ENCODE assay signal across 8 cellular contexts in the genomic region with DNA sequence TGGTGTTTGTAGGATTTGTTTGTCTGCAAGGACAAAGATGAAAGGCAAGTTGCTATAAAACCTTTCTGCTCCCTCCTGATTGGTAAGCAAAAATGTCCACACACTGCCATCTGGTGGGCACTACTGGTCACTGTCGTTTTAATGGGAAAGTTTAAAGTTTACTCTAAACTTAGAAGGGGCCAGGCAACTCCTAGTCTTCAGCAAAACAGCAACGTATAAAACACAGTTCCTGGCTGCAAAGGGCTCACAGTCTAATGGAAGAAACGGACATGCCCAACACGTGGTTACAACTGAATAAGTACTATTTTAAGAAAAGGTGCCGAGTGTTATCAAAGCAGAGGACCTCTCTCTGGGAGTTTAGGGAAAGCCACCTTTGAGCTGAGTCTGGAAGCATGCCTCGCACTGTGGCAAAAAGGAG. TPM values are rescaled to one million over a fixed set of nuclear protein-coding genes. Genes with fewer than 3 reads are reported as not detected.
DNase-seq lines count a peak whose midpoint lies in the region; ATAC-seq, FAIRE-seq and TF ChIP-seq lines count a peak whose summit lies in the region.

No MANE protein-coding gene starts in this region.

- FAIRE-seq in A204.1 (lab: Jason Lieb, UNC), result peak; percentile 77

- TF ChIP-seq POLR2A in right lobe of liver (IDR thresholded peaks at IDR 0.05), result no peak

- H3K27me3 Mint-ChIP-seq in activated CD4-positive, alpha-beta T cell treated with anti-CD3 and anti-CD28 coated beads, Interleukin-2, amount 10 ng/mL, durations not matched to agents 24 days and 14 days, result peaks cover 10% of the 10 kb centered on the region

- 20% methylated on average over 6 of the region's 6 CpGs for WGBS in right lobe of liver (ENCODE audit: insufficient coverage, low coverage, low lambda C conversion rate, missing lambda C conversion rate)

- intact Hi-C loops in activated CD4-positive, alpha-beta T cell treated with anti-CD3 and anti-CD28 coated beads, Interleukin-2, amount 10 ng/mL, durations not matched to agents 24 days and 14 days (cut with micrococcal nuclease), result loop anchor here (1.0 to 10.0 kb wide), 5 partner anchors 106 to 1409 kb away; no protein-coding TSS in a partner anchor
- intact Hi-C loops in right lobe of liver (cut with DNase I), result no loop called here

- peak; percentile 71 to 77 (median 76) for TF ChIP-seq CTCF in right lobe of liver (IDR thresholded peaks at IDR 0.05)

- H3K27ac Mint-ChIP-seq in activated CD4-positive, alpha-beta T cell treated with anti-CD3 and anti-CD28 coated beads, Interleukin-2, amount 10 ng/mL, durations not matched to agents 24 days and 14 days, result no peak overlapping the region

- H3K4me1 Mint-ChIP-seq in activated CD4-positive, alpha-beta T cell treated with anti-CD3 and anti-CD28 coated beads, Interleukin-2, amount 10 ng/mL, durations not matched to agents 24 days and 14 days, result peaks cover 28% of the 10 kb centered on the region

- no peak overlapping the region for H3K4me3 ChIP-seq in right lobe of liver

- H3K36me3 ChIP-seq in right lobe of liver, result peaks cover 0 to 30% (median 9%) of the 10 kb centered on the region in 4 donors

- H3K4me1 ChIP-seq in right lobe of liver, result no peaks in the 10 kb centered on the region

- H3K27me3 ChIP-seq in right lobe of liver, result no peaks in the 10 kb centered on the region

- H3K9me3 Mint-ChIP-seq in activated CD4-positive, alpha-beta T cell treated with anti-CD3 and anti-CD28 coated beads, Interleukin-2, amount 10 ng/mL, durations not matched to agents 24 days and 14 days, result no peaks in the 10 kb centered on the region

- DNase-seq in NCI-H2227 treated with DMSO at 0.1 percent for 48 hours (lab: John Stamatoyannopoulos, UW), result peak; percentile 30
- peak; percentile 89 for DNase-seq in activated CD4-positive, alpha-beta T cell treated with anti-CD3 and anti-CD28 coated beads, Interleukin-2, amount 10 ng/mL, durations not matched to agents 24 days and 14 days
- DNase-seq in dedifferentiated amniotic fluid mesenchymal stem cell (ENCODE audit: extremely low spot score), result peak; percentile 66
- DNase-seq in right lobe of liver, result peak in 1 of 3 donors; percentile 62
- DNase-seq in stimulated activated CD4-positive, alpha-beta T cell treated with anti-CD3 and anti-CD28 coated beads, TNF-alpha, amount 100 ng/mL, for 24 hours (ENCODE audit: low read depth in 3 of 3), result peak; percentile 51 to 56 (median 55)

- ATAC-seq in GM18498 (IDR thresholded peaks at IDR 0.05; ENCODE audit: unreplicated experiment) (peak; percentile 79), HG03039 (IDR thresholded peaks at IDR 0.05; ENCODE audit: unreplicated experiment) (peak; percentile 70), right lobe of liver (peak; percentile 84 to 92 (median 86))

- no peak overlapping the region for H3K27ac ChIP-seq in right lobe of liver

- H3K36me3 Mint-ChIP-seq in activated CD4-positive, alpha-beta T cell treated with anti-CD3 and anti-CD28 coated beads, Interleukin-2, amount 10 ng/mL, durations not matched to agents 24 days and 14 days (ENCODE audit: low read depth), result no peaks in the 10 kb centered on the region

- H3K4me3 Mint-ChIP-seq in activated CD4-positive, alpha-beta T cell treated with anti-CD3 and anti-CD28 coated beads, Interleukin-2, amount 10 ng/mL, durations not matched to agents 24 days and 14 days, result no peak overlapping the region

- no peaks in the 10 kb centered on the region for H3K9me3 ChIP-seq in right lobe of liver

RNA-seq across cellular contexts. Expression of gene TPRG1, which starts 23.7 kb away (rescaled TPM):
- total RNA-seq in activated CD4-positive, alpha-beta T cell treated with anti-CD3 and anti-CD28 coated beads, Interleukin-2, amount 10 ng/mL, durations not matched to agents 24 days and 14 days, result 25.9 and 29.7 TPM in 2 replicates
- total RNA-seq in right lobe of liver, result 10 to 100 TPM in 4 of 6 experiments, 1 to 10 TPM in 2; 8.0 to 33.6 (median 18.1) TPM
